8 cellular contexts compared by ENCODE assay signal in the genomic region with DNA sequence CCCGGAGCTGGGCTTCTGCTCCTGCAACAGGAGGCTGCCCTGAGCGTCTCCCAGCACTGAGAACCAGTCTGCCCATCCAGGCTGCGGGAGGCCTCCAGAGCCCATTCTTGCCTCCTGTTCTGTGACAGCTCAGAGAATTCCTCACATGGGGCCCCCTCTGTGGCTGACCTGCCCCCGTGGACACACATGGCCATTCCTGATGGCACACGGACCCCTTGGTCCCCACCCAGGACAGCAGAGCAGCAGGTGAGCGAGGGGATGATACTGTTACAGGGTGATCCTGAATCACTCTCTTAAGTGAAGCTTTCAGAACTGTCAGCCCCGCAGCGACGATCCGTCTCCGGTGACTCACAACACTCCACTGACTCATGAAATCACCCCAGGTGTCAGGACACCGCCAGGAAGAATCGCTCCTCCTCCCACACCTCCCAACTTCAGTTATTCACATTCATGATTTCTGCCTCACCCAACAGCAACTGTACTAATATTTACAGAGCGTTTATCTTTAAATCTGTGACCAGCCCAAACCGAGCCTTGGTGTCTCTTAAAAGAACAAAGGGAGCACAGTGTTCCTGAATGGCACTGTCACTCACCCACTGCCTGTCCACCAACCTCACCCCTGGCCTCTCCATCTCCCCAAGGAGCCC. TPM values are rescaled to one million over a fixed set of nuclear protein-coding genes. Genes with fewer than 3 reads are reported as not detected.
A peak's percentile ranks its signal among the peaks of the same experiment; 100 is the strongest.
DNase-seq lines count a peak whose midpoint lies in the region; ATAC-seq and TF ChIP-seq lines count a peak whose summit lies in the region.

No MANE protein-coding gene starts in this region.

- H3K4me1 Mint-ChIP-seq in stimulated activated naive CD8-positive, alpha-beta T cell treated with anti-CD3 and anti-CD28 coated beads, Interleukin-15, amount 100 ng/mL, for 72 hours, result peaks cover 33% of the 10 kb centered on the region

- H3K4me3 Mint-ChIP-seq in stimulated activated naive CD8-positive, alpha-beta T cell treated with anti-CD3 and anti-CD28 coated beads, Interleukin-15, amount 100 ng/mL, for 72 hours, result no peak overlapping the region

- ATAC-seq in stimulated activated naive CD8-positive, alpha-beta T cell treated with anti-CD3 and anti-CD28 coated beads, Interleukin-15, Interleukin-2, amounts not matched to agents 100 U/mL and 50 U/mL, for 24 hours, result peak; percentile 70
- no peak for ATAC-seq in stimulated activated naive CD8-positive, alpha-beta T cell treated with anti-CD3 and anti-CD28 coated beads, Interleukin-15, amount 100 ng/mL, for 72 hours
- no peak for ATAC-seq in HG03354 (IDR thresholded peaks at IDR 0.05; ENCODE audit: poor library complexity, severe bottlenecking, unreplicated experiment)

- peak; percentile 26 for DNase-seq in stimulated activated naive CD8-positive, alpha-beta T cell treated with anti-CD3 and anti-CD28 coated beads, Interleukin-15, Interleukin-2, amounts not matched to agents 100 U/mL and 50 U/mL, for 24 hours
- no peak for DNase-seq in stimulated activated naive CD8-positive, alpha-beta T cell treated with anti-CD3 and anti-CD28 coated beads, Interleukin-15, amount 100 ng/mL, for 72 hours
- DNase-seq in RPMI7951 (ENCODE audit: low read depth), result peak; percentile 79
- DNase-seq in iPS-NIHi7 (ENCODE audit: extremely low spot score), result peak; percentile 61
- no peak for DNase-seq in cerebellum (ENCODE audit: low spot score)
- DNase-seq in coronary artery (ENCODE audit: low spot score), result no peak
- no peak for DNase-seq in DMS79 (lab: John Stamatoyannopoulos, UW)

- no peak for TF ChIP-seq CTCF in coronary artery (IDR thresholded peaks at IDR 0.05)

- no peak overlapping the region for H3K4me3 ChIP-seq in coronary artery

- H3K27me3 Mint-ChIP-seq in stimulated activated naive CD8-positive, alpha-beta T cell treated with anti-CD3 and anti-CD28 coated beads, Interleukin-15, amount 100 ng/mL, for 72 hours, result peaks cover 42% of the 10 kb centered on the region

- H3K27ac ChIP-seq in coronary artery, result no peak overlapping the region

- no peaks in the 10 kb centered on the region for H3K9me3 Mint-ChIP-seq in stimulated activated naive CD8-positive, alpha-beta T cell treated with anti-CD3 and anti-CD28 coated beads, Interleukin-15, amount 100 ng/mL, for 72 hours

- H3K27ac Mint-ChIP-seq in stimulated activated naive CD8-positive, alpha-beta T cell treated with anti-CD3 and anti-CD28 coated beads, Interleukin-15, amount 100 ng/mL, for 72 hours, result no peak overlapping the region

RNA-seq across cellular contexts. Expression of a gene that starts 22.5 kb away (rescaled TPM):
- total RNA-seq in RPMI7951 (2014; rRNA removed; shearing (Covaris generic)), result under 0.01 TPM in 1 of 2 replicates, not detected in the other
- total RNA-seq in cerebellum, result 27.8 TPM

RNA-seq across cellular contexts. Expression of a gene that starts 41.7 kb away (rescaled TPM):
- 245 and 306 TPM in 2 replicates for total RNA-seq in RPMI7951 (2014; rRNA removed; shearing (Covaris generic))
- total RNA-seq in cerebellum, result 180 TPM

RNA-seq across cellular contexts. Expression of a gene that starts 48.3 kb away (rescaled TPM):
- 4.9 and 5.0 TPM in 2 replicates for total RNA-seq in RPMI7951 (2014; rRNA removed; shearing (Covaris generic))
- 11.9 TPM for total RNA-seq in cerebellum

Comparison
In these comparisons a context has a peak if more than half of its experiments do, and no peak if none do; other contexts are left out.
1. DNase-seq: peak in stimulated activated naive CD8-positive, alpha-beta T cell treated with anti-CD3 and anti-CD28 coated beads, Interleukin-15, Interleukin-2, amounts not matched to agents 100 U/mL and 50 U/mL, for 24 hours (single experiment), RPMI7951 (single experiment) and iPS-NIHi7 (single experiment); none in stimulated activated naive CD8-positive, alpha-beta T cell treated with anti-CD3 and anti-CD28 coated beads, Interleukin-15, amount 100 ng/mL, for 72 hours (0 of 2), cerebellum (single experiment), coronary artery (single experiment) and DMS79 (single experiment).
2. RNA of a gene that starts 22.5 kb away (total RNA-seq): 27.8 TPM in cerebellum (single experiment); under 0.01 TPM in RPMI7951; every median in the first group is over 10 times any median in the second.